ENCODE assay signal across 10 cellular contexts in genomic region chr12:109612975-109613502, GRCh38. TPM values are rescaled to one million over a fixed set of nuclear protein-coding genes. Genes with fewer than 3 reads are reported as not detected.
DNase-seq lines count a peak whose midpoint lies in the region; ATAC-seq and TF ChIP-seq lines count a peak whose summit lies in the region.
"Had no signal": no experiment of that assay in that cellular context is flagged by ENCODE, and none has a peak within 500 bp of the region (broad histone marks: within the 10 kb centered on the region; RNA-seq: fewer than 3 reads in every experiment).

No MANE protein-coding gene starts in this region.

- no peak overlapping the region for H3K27ac ChIP-seq in AG04450 (ENCODE audit: low read depth, low read length)
- no peak overlapping the region for H3K27ac ChIP-seq in RWPE2 (ENCODE audit: poor library complexity, severe bottlenecking)
- no peak overlapping the region for H3K27ac ChIP-seq in coronary artery

- peak; percentile 55; the same call in 2 of the 3 replicates for ATAC-seq in RWPE2 (ENCODE audit: low read depth)
- ATAC-seq in GM18867 (IDR thresholded peaks at IDR 0.05; ENCODE audit: unreplicated experiment), result no peak

- DNase-seq in AG04450 (ENCODE audit: low read depth, low spot score) (no peak), RWPE2 (ENCODE audit: low spot score) (no peak), hepatic stellate cell (ENCODE audit: low spot score) (peak; percentile 43), SKM-1 treated with dmso at 0.1 percent for 144 hours (lab: John Stamatoyannopoulos, UW; ENCODE audit: unreplicated experiment) (no peak), UCSD-AML1 (lab: John Stamatoyannopoulos, UW; ENCODE audit: unreplicated experiment) (no peak), coronary artery (ENCODE audit: low spot score) (no peak)
- DNase-seq: activated CD4-positive, alpha-beta memory T cell treated with anti-CD3 and anti-CD28 coated beads, Interleukin-2, amount 10 ng/mL, durations not matched to agents 7 days and 5 days; NCI-H187 had no signal

- POLR2A ChIA-PET in AG04450 (lab: Yijun Ruan, JAX), result no interaction called here

- CTCF ChIA-PET in AG04450 (lab: Charles Lee), result interaction anchor here (1.2 to 1.4 kb wide), 2 partner anchors 16 to 179 kb away, joined by 3 to 8 read pairs; no protein-coding TSS in a partner anchor

- H3K9me3 ChIP-seq in AG04450 (ENCODE audit: control insufficient read depth, insufficient read depth, low read length) (no peaks in the 10 kb centered on the region), RWPE2 (ENCODE audit: severe bottlenecking) (no peaks in the 10 kb centered on the region)

- H3K36me3 ChIP-seq in RWPE2 (ENCODE audit: low read depth), result no peaks in the 10 kb centered on the region

- TF ChIP-seq CTCF in AG04450 (IDR thresholded peaks at IDR 0.05; ENCODE audit: low read depth, low read length) (peak; percentile 42), GM12873 (IDR thresholded peaks at IDR 0.05; ENCODE audit: insufficient read depth, low read depth, low read length, missing control alignments) (peak; percentile 53), RWPE2 (IDR thresholded peaks at IDR 0.05; ENCODE audit: poor library complexity, severe bottlenecking) (peak; percentile 22), coronary artery (IDR thresholded peaks at IDR 0.05) (no peak)

- H3K4me3 ChIP-seq in AG04450 (ENCODE audit: low read depth, low read length) (no peak overlapping the region), RWPE2 (ENCODE audit: severe bottlenecking) (no peak overlapping the region), coronary artery (no peak overlapping the region)

- peaks cover 63% of the 10 kb centered on the region for H3K27me3 ChIP-seq in AG04450 (ENCODE audit: control insufficient read depth, insufficient read depth, low read length)
- peaks cover 33% of the 10 kb centered on the region for H3K27me3 ChIP-seq in RWPE2 (ENCODE audit: insufficient read depth, poor library complexity, severe bottlenecking)

- H3K4me1 ChIP-seq in RWPE2 (ENCODE audit: insufficient read depth, poor library complexity, severe bottlenecking), result no peaks in the 10 kb centered on the region

RNA-seq across cellular contexts. Expression of gene MVK, which starts 39.4 kb away (rescaled TPM):
- 4.7 and 5.9 TPM in 2 replicates for polyA plus RNA-seq in AG04450 (2011; rRNA removed)
- 4.8 and 5.2 TPM in 2 replicates for polyA minus RNA-seq in AG04450 (2011; rRNA and poly(A)+ RNA removed)

RNA-seq across cellular contexts. Expression of gene MMAB, which starts 39.7 kb away (rescaled TPM):
- polyA plus RNA-seq in AG04450 (2011; rRNA removed), result 13.0 and 15.1 TPM in 2 replicates
- polyA minus RNA-seq in AG04450 (2011; rRNA and poly(A)+ RNA removed), result 7.2 and 7.3 TPM in 2 replicates
